30 cellular contexts compared by ENCODE assay signal in genomic region chr17:35894206-35894605, GRCh38. TPM values are rescaled to one million over a fixed set of nuclear protein-coding genes. Genes with fewer than 3 reads are reported as not detected.
"Had no signal": no experiment of that assay in that cellular context is flagged by ENCODE, and none has a peak within 500 bp of the region (broad histone marks: within the 10 kb centered on the region; RNA-seq: fewer than 3 reads in every experiment).

No MANE protein-coding gene starts in this region.

- H3K27ac ChIP-seq: breast epithelium, SK-N-MC, VCaP had no signal

- H3K27ac Mint-ChIP-seq: activated CD4-positive, alpha-beta T cell treated with anti-CD3 and anti-CD28 coated beads for 36 hours; activated naive CD4-positive, alpha-beta T cell treated with anti-CD3 and anti-CD28 coated beads, Interleukin-2, amount 10 ng/mL, durations not matched to agents 7 days and 5 days; activated naive CD8-positive, alpha-beta T cell treated with anti-CD3 and anti-CD28 coated beads, Interleukin-2, amount 10 ng/mL, durations not matched to agents 7 days and 5 days; activated T-cell treated with anti-CD3 and anti-CD28 coated beads, Interleukin-2, amount 50 U/mL, for 72 hours; activated T-helper 2 cell treated with anti-CD3 and anti-CD28 coated beads, Interferon-gamma antibody, Interleukin-2, Interleukin-4, amounts not matched to agents 10 μg/mL and 5 μg/mL and 100 μg/mL, durations not matched to agents 14 hours and 24 hours and 36 hours had no signal

- H3K4me3 Mint-ChIP-seq: activated CD4-positive, alpha-beta T cell treated with anti-CD3 and anti-CD28 coated beads for 36 hours; activated naive CD4-positive, alpha-beta T cell treated with anti-CD3 and anti-CD28 coated beads, Interleukin-2, amount 10 ng/mL, durations not matched to agents 7 days and 5 days; activated naive CD8-positive, alpha-beta T cell treated with anti-CD3 and anti-CD28 coated beads, Interleukin-2, amount 10 ng/mL, durations not matched to agents 7 days and 5 days; activated T-cell treated with anti-CD3 and anti-CD28 coated beads, Interleukin-2, amount 50 U/mL, for 72 hours had no signal

- H3K36me3 ChIP-seq: breast epithelium, MG63 had no signal

- ATAC-seq: activated CD4-positive, alpha-beta T cell treated with anti-CD3 and anti-CD28 coated beads for 36 hours; activated T-cell treated with anti-CD3 and anti-CD28 coated beads, Interleukin-2, amount 50 U/mL, for 72 hours had no signal

- H3K36me3 Mint-ChIP-seq: activated naive CD4-positive, alpha-beta T cell treated with anti-CD3 and anti-CD28 coated beads, Interleukin-2, amount 10 ng/mL, durations not matched to agents 7 days and 5 days had no signal

- H3K27me3 ChIP-seq: breast epithelium, MG63 had no signal

- DNase-seq: activated CD4-positive, alpha-beta T cell treated with anti-CD3 and anti-CD28 coated beads for 36 hours; activated CD4-positive, alpha-beta T cell treated with anti-CD3 and anti-CD28 coated beads, Interleukin-2, amount 50 U/mL, for 4 hours; activated CD8-positive, alpha-beta memory T cell treated with anti-CD3 and anti-CD28 coated beads for 24 hours; activated gamma-delta T cell treated with Interleukin-2 at 50 U/mL for 16 hours; activated naive CD4-positive, alpha-beta T cell treated with anti-CD3 and anti-CD28 coated beads, Interleukin-2, amount 10 ng/mL, durations not matched to agents 7 days and 5 days; activated naive CD8-positive, alpha-beta T cell treated with anti-CD3 and anti-CD28 coated beads, Interleukin-2, amount 10 ng/mL, durations not matched to agents 7 days and 5 days; activated T-cell treated with anti-CD3 and anti-CD28 coated beads, Interleukin-2, amount 50 U/mL, for 72 hours; aorta; central memory CD4-positive, alpha-beta T cell; MG63; MV-4-11; NCI-H1092 treated with DMSO at 0.1 percent for 48 hours; NCI-H1417 treated with DMSO at 0.1 percent for 48 hours; NCI-H1694; NCI-H2029; NCI-H2107; NCI-H2171 treated with DMSO at 0.1 percent for 48 hours; NCI-H226; NCI-H510A; NCI-H526 treated with DMSO at 0.1 percent for 48 hours; NCI-H82; T-helper 1 cell had no signal

- H3K4me3 ChIP-seq: breast epithelium, MG63, SK-N-MC had no signal

- H3K9me3 Mint-ChIP-seq: activated naive CD4-positive, alpha-beta T cell treated with anti-CD3 and anti-CD28 coated beads, Interleukin-2, amount 10 ng/mL, durations not matched to agents 7 days and 5 days; activated naive CD8-positive, alpha-beta T cell treated with anti-CD3 and anti-CD28 coated beads, Interleukin-2, amount 10 ng/mL, durations not matched to agents 7 days and 5 days; activated T-cell treated with anti-CD3 and anti-CD28 coated beads, Interleukin-2, amount 50 U/mL, for 72 hours; activated T-helper 2 cell treated with anti-CD3 and anti-CD28 coated beads, Interferon-gamma antibody, Interleukin-2, Interleukin-4, amounts not matched to agents 10 μg/mL and 5 μg/mL and 100 μg/mL, durations not matched to agents 14 hours and 24 hours and 36 hours had no signal

- H3K4me1 ChIP-seq: breast epithelium had no signal

- H3K9me3 ChIP-seq: MG63 had no signal

- H3K27me3 Mint-ChIP-seq: activated CD4-positive, alpha-beta T cell treated with anti-CD3 and anti-CD28 coated beads for 36 hours; activated naive CD4-positive, alpha-beta T cell treated with anti-CD3 and anti-CD28 coated beads, Interleukin-2, amount 10 ng/mL, durations not matched to agents 7 days and 5 days; activated naive CD8-positive, alpha-beta T cell treated with anti-CD3 and anti-CD28 coated beads, Interleukin-2, amount 10 ng/mL, durations not matched to agents 7 days and 5 days had no signal

RNA-seq across cellular contexts. Expression of gene CCL5, which starts 14.0 kb away (rescaled TPM):
- total RNA-seq: chondrocyte had no signal

RNA-seq across cellular contexts. Expression of gene HEATR9, which starts 25.5 kb away (rescaled TPM):
- total RNA-seq: aorta, chondrocyte, OCI-LY7, RPMI7951 had no signal
- polyA plus RNA-seq: aorta had no signal

RNA-seq across cellular contexts. Expression of gene RDM1, which starts 36.4 kb away (rescaled TPM):
- total RNA-seq: aorta, breast epithelium had no signal
- polyA plus RNA-seq: aorta had no signal

RNA-seq across cellular contexts. Expression of gene LYZL6, which starts 49.3 kb away (rescaled TPM):
- total RNA-seq: activated CD4-positive, alpha-beta T cell treated with anti-CD3 and anti-CD28 coated beads for 36 hours; activated naive CD8-positive, alpha-beta T cell treated with anti-CD3 and anti-CD28 coated beads, Interleukin-2, amount 10 ng/mL, durations not matched to agents 7 days and 5 days; activated T-cell treated with anti-CD3 and anti-CD28 coated beads, Interleukin-2, amount 50 U/mL, for 72 hours; activated T-helper 2 cell treated with anti-CD3 and anti-CD28 coated beads, Interferon-gamma antibody, Interleukin-2, Interleukin-4, amounts not matched to agents 10 μg/mL and 5 μg/mL and 100 μg/mL, durations not matched to agents 14 hours and 24 hours and 36 hours; aorta; breast epithelium; chondrocyte; OCI-LY7; RPMI7951; T-helper 2 cell treated with Interferon-gamma antibody and Interleukin-4, amounts not matched to agents 100 ng/mL and 5 ng/mL, for 36 hours had no signal
- polyA plus RNA-seq: aorta had no signal
